Comparison of ENCODE assay signal across 1 cellular context in the genomic region with DNA sequence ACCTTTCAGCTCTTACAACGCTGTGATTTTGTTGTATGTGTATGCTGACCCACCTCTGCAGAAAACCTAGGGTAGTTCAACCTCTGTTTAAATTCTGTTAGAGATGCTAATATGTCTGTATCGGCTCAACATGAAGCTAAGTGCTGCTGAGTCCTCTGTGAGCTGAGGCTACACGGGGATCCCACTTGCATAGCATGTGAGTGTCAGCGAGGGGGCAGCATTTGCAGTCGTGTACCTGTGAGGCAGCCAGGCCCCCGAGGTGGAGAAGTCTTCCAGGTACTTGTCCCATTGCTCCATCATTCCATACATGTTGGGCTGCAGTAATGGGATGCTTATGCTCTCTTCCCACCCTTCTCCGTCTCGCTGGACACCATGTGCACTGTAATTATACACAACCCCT.
TF ChIP-seq lines count a peak whose summit lies in the region.

No MANE protein-coding gene starts in this region.

TF ChIP-seq in SK-N-SH, 30 proteins besides CTCF, POLR2A, EP300 and RAD21 (continued from another document):
- TF ChIP-seq REST (IDR thresholded peaks at IDR 0.05; ENCODE audit: low read depth, low read length), result no peak
- TF ChIP-seq, protein P1, sequence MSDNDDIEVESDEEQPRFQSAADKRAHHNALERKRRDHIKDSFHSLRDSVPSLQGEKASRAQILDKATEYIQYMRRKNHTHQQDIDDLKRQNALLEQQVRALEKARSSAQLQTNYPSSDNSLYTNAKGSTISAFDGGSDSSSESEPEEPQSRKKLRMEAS (IDR thresholded peaks at IDR 0.05; ENCODE audit: low read depth), result no peak
- TF ChIP-seq ELF1 (IDR thresholded peaks at IDR 0.05), result no peak
- TF ChIP-seq, protein P2, sequence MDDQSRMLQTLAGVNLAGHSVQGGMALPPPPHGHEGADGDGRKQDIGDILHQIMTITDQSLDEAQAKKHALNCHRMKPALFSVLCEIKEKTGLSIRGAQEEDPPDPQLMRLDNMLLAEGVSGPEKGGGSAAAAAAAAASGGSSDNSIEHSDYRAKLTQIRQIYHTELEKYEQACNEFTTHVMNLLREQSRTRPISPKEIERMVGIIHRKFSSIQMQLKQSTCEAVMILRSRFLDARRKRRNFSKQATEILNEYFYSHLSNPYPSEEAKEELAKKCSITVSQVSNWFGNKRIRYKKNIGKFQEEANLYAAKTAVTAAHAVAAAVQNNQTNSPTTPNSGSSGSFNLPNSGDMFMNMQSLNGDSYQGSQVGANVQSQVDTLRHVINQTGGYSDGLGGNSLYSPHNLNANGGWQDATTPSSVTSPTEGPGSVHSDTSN (IDR thresholded peaks at IDR 0.05), result no peak
- TF ChIP-seq TAF1 (IDR thresholded peaks at IDR 0.05; ENCODE audit: borderline replicate concordance, low read depth, low read length), result no peak
- TF ChIP-seq EZH2phosphoT487 (IDR thresholded peaks at IDR 0.05; ENCODE audit: borderline replicate concordance, low read depth), result no peak
